Comparison of ENCODE assay signal across 23 cellular contexts in the genomic region with DNA sequence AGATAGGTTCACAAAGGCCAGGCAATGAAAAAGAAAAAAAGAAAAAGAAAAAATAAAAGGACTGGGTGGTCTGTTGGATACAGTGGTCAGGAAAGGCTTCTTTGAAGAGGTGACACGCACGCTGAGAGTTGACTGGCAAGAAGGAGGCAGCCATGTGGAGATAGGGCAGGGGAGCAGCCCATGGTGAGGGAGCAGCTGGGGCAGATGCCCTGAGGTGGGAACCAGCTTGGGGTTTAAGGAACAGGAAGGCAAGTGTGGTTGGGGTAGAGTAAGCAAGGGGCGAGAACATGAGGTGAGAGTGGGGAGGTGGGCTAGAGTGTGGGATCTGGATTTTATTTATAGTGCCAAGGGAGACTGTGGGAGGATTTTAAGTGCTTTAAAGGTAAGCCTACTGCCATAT. TPM values are rescaled to one million over a fixed set of nuclear protein-coding genes. Genes with fewer than 3 reads are reported as not detected.
DNase-seq lines count a peak whose midpoint lies in the region; ATAC-seq and TF ChIP-seq lines count a peak whose summit lies in the region.
"Had no signal": no experiment of that assay in that cellular context is flagged by ENCODE, and none has a peak within 500 bp of the region (broad histone marks: within the 10 kb centered on the region; RNA-seq: fewer than 3 reads in every experiment).

No MANE protein-coding gene starts in this region.

- ATAC-seq in sciatic nerve (no peak), HG02798 (IDR thresholded peaks at IDR 0.05; ENCODE audit: poor library complexity, unreplicated experiment) (no peak), GM21723 (IDR thresholded peaks at IDR 0.05; ENCODE audit: unreplicated experiment) (no peak)
- ATAC-seq: A549; CD8-positive, alpha-beta T cell; HCT116 had no signal

- H3K4me3 Mint-ChIP-seq in chondrocyte (ENCODE audit: unreplicated experiment) = no peak overlapping the region
- H3K4me3 Mint-ChIP-seq in endodermal cell = no peak overlapping the region
- H3K4me3 Mint-ChIP-seq: CD4-positive, CD25-positive, alpha-beta regulatory T cell; CD8-positive, alpha-beta T cell; H9; HFFc6 had no signal

- no peaks in the 10 kb centered on the region for H3K79me2 ChIP-seq in Karpas-422 (ENCODE audit: low read length)

- H3K9me3 ChIP-seq in BLaER1 = no peaks in the 10 kb centered on the region
- no peaks in the 10 kb centered on the region for H3K9me3 ChIP-seq in Karpas-422 (ENCODE audit: low read length)
- H3K9me3 ChIP-seq in endodermal cell (ENCODE audit: control insufficient read depth, low read length) = no peaks in the 10 kb centered on the region
- H3K9me3 ChIP-seq: A549, BE2C, Caco-2 had no signal

- H3K4me1 ChIP-seq in BLaER1 (peaks cover 71% of the 10 kb centered on the region), Karpas-422 (ENCODE audit: low read length) (peaks cover 97% of the 10 kb centered on the region), endodermal cell (ENCODE audit: control insufficient read depth, insufficient read depth, low read length) (peaks cover 9% of the 10 kb centered on the region)
- H3K4me1 ChIP-seq: A549, Caco-2 had no signal

- H3K9ac ChIP-seq in BLaER1 (no peak overlapping the region), Karpas-422 (ENCODE audit: low read length) (no peak overlapping the region), endodermal cell (ENCODE audit: extremely low read depth, low read length, poor library complexity, severe bottlenecking) (no peak overlapping the region)
- H3K9ac ChIP-seq: GM23248 had no signal

- H3K4me3 ChIP-seq in BLaER1 = no peak overlapping the region
- no peak overlapping the region for H3K4me3 ChIP-seq in Karpas-422 (ENCODE audit: low read length)
- no peak overlapping the region for H3K4me3 ChIP-seq in endodermal cell (ENCODE audit: low read length)
- H3K4me3 ChIP-seq: A549, GM23248 had no signal

- H4K20me1 ChIP-seq in BLaER1 (no peaks in the 10 kb centered on the region), Karpas-422 (ENCODE audit: insufficient read depth, low read depth, low read length) (no peaks in the 10 kb centered on the region; the same call in 1 of the 2 replicates)

- H3K4me1 Mint-ChIP-seq in chondrocyte (ENCODE audit: low read depth) (peaks cover 4% of the 10 kb centered on the region), endodermal cell (peaks cover 27% of the 10 kb centered on the region)

- no peaks in the 10 kb centered on the region for H3K9me3 Mint-ChIP-seq in chondrocyte (ENCODE audit: low read depth)
- H3K9me3 Mint-ChIP-seq in endodermal cell = no peaks in the 10 kb centered on the region
- H3K9me3 Mint-ChIP-seq: CD4-positive, CD25-positive, alpha-beta regulatory T cell; CD8-positive, alpha-beta T cell; H9; HFFc6 had no signal

- H3K27ac ChIP-seq in BLaER1 (no peak overlapping the region), Karpas-422 (ENCODE audit: low read length) (peak overlapping the region; percentile 90), endodermal cell (ENCODE audit: low read depth, low read length) (no peak overlapping the region)
- H3K27ac ChIP-seq: A549, C4-2B, GM23248 had no signal

- no peaks in the 10 kb centered on the region for H3K9me2 ChIP-seq in Karpas-422 (replicated peaks; ENCODE audit: insufficient read depth, low read length)

- DNase-seq in Karpas-422 = no peak
- DNase-seq in chondrocyte (ENCODE audit: low spot score) = peak; percentile 46
- peak; percentile 23 for DNase-seq in sciatic nerve (ENCODE audit: low spot score)
- no peak for DNase-seq in NCI-H2227 treated with DMSO at 0.1 percent for 48 hours (lab: John Stamatoyannopoulos, UW)
- no peak for DNase-seq in endodermal cell
- DNase-seq: 8988T; ACHN; AML-193; BE2C; CD4-positive, CD25-positive, alpha-beta regulatory T cell; CD8-positive, alpha-beta T cell; DMS153; DND-41; GM23248; H9; HFFc6 had no signal

- H3K36me3 Mint-ChIP-seq in chondrocyte (ENCODE audit: low read depth) (peaks cover 3% of the 10 kb centered on the region), endodermal cell (ENCODE audit: low read depth) (no peaks in the 10 kb centered on the region)
- H3K36me3 Mint-ChIP-seq: CD4-positive, CD25-positive, alpha-beta regulatory T cell; CD8-positive, alpha-beta T cell had no signal

- WGBS in endodermal cell (ENCODE audit: insufficient coverage in 1 of 2, insufficient read length in 1 of 2), 2 experiments = 91 to 100% methylated on average over 3 of the region's 3 CpGs

- intact Hi-C loops in sciatic nerve (cut with DNase I) = no loop called here

- H3K4me2 ChIP-seq in BLaER1 (peak overlapping the region; percentile 27; the same call in 1 of the 2 replicates), Karpas-422 (ENCODE audit: low read depth, low read length, poor library complexity, severe bottlenecking) (no peak overlapping the region)
- H3K4me2 ChIP-seq: A549 had no signal

- no peak for TF ChIP-seq CTCF in chondrocyte (IDR thresholded peaks at IDR 0.05)
- TF ChIP-seq CTCF in endodermal cell (conservative IDR thresholded peaks at IDR 0.05) = no peak

- H3K27me3 ChIP-seq in BLaER1 = no peaks in the 10 kb centered on the region
- no peaks in the 10 kb centered on the region for H3K27me3 ChIP-seq in Karpas-422 (ENCODE audit: low read length)
- H3K27me3 ChIP-seq in endodermal cell (ENCODE audit: control insufficient read depth, insufficient read depth, low read length, poor library complexity, severe bottlenecking) = peaks cover 7% of the 10 kb centered on the region
- H3K27me3 ChIP-seq: BE2C had no signal

- H3K27ac Mint-ChIP-seq in chondrocyte (ENCODE audit: unreplicated experiment) = no peak overlapping the region
- no peak overlapping the region for H3K27ac Mint-ChIP-seq in endodermal cell
- H3K27ac Mint-ChIP-seq: CD8-positive, alpha-beta T cell; HFFc6 had no signal

- peaks cover 29% of the 10 kb centered on the region for H3K27me3 Mint-ChIP-seq in chondrocyte (ENCODE audit: low read depth)
- H3K27me3 Mint-ChIP-seq in endodermal cell (ENCODE audit: insufficient read depth) = peaks cover 9% of the 10 kb centered on the region

- no peak overlapping the region for H2AFZ ChIP-seq in Karpas-422 (ENCODE audit: low read length)
- H2AFZ ChIP-seq: GM23248 had no signal

- H3K36me3 ChIP-seq in BLaER1 (no peaks in the 10 kb centered on the region), Karpas-422 (ENCODE audit: insufficient read depth, low read length) (no peaks in the 10 kb centered on the region), endodermal cell (ENCODE audit: control insufficient read depth, insufficient read depth, low read length) (no peaks in the 10 kb centered on the region)
- H3K36me3 ChIP-seq: BE2C had no signal

RNA-seq across cellular contexts. Expression of a gene that starts 6.8 kb away (rescaled TPM):
- 14.1 and 16.0 TPM in 2 replicates for total RNA-seq in Karpas-422 (2014; rRNA removed; shearing (Covaris generic); ENCODE audit: low replicate concordance)
- total RNA-seq in chondrocyte (0.97 to 1.6 TPM (median 1.3 TPM) in 3 replicates), sciatic nerve (23.5 TPM), endodermal cell (10 to 100 TPM in 1 of 2 donors, 1 to 10 TPM in 1; 7.1 to 14.5 TPM)
- polyA plus RNA-seq in endodermal cell (2013, experiment 1 of 2) = 19.4 TPM
- polyA plus RNA-seq in endodermal cell (2013, experiment 2 of 2) = 17.3 TPM
- total RNA-seq: CD8-positive, alpha-beta T cell; GM23248 had no signal
- polyA plus RNA-seq: GM23248 had no signal

RNA-seq across cellular contexts. Expression of a gene that starts 57.4 kb away (rescaled TPM):
- 1.6 and 3.4 TPM in 2 replicates for total RNA-seq in Karpas-422 (2014; rRNA removed; shearing (Covaris generic); ENCODE audit: low replicate concordance)
- total RNA-seq in chondrocyte (0.25 TPM in 1 of 3 replicates, not detected in the others), sciatic nerve (0.58 TPM), endodermal cell (1 to 10 TPM; 2.5 to 4.1 TPM)
- 3.0 TPM for polyA plus RNA-seq in endodermal cell (2013, experiment 1 of 2)
- 1.5 TPM for polyA plus RNA-seq in endodermal cell (2013, experiment 2 of 2)
- total RNA-seq: CD4-positive, CD25-positive, alpha-beta regulatory T cell; CD8-positive, alpha-beta T cell; GM23248; HFFc6 had no signal
- polyA plus RNA-seq: CD4-positive, CD25-positive, alpha-beta regulatory T cell; GM23248 had no signal

RNA-seq across cellular contexts. Expression of a gene that starts 57.6 kb away (rescaled TPM):
- 3.7 and 4.5 TPM in 2 replicates for total RNA-seq in Karpas-422 (2014; rRNA removed; shearing (Covaris generic); ENCODE audit: low replicate concordance)
- total RNA-seq in chondrocyte (24.5 to 37.5 TPM (median 35.7 TPM) in 3 replicates), sciatic nerve (29.8 TPM), endodermal cell (10 to 100 TPM; 17.1 to 19.6 TPM)
- polyA plus RNA-seq in endodermal cell (2013, experiment 1 of 2) = 20.6 TPM
- polyA plus RNA-seq in endodermal cell (2013, experiment 2 of 2) = 19.0 TPM

Comparison
In these comparisons a context has a peak if more than half of its experiments do, and no peak if none do; other contexts are left out.
1. DNase-seq: peak in chondrocyte (single experiment) and sciatic nerve (single experiment); none in Karpas-422 (single experiment), NCI-H2227 treated with DMSO at 0.1 percent for 48 hours (single experiment) and endodermal cell (single experiment).